Comparison of ENCODE assay signal across 9 cellular contexts in genomic region chr10:57657164-57657765, GRCh38.
DNase-seq lines count a peak whose midpoint lies in the region; ATAC-seq and TF ChIP-seq lines count a peak whose summit lies in the region.
"Had no signal": no experiment of that assay in that cellular context is flagged by ENCODE, and none has a peak within 500 bp of the region (broad histone marks: within the 10 kb centered on the region; RNA-seq: fewer than 3 reads in every experiment).

No MANE protein-coding gene starts in this region.

- no peak overlapping the region for H3K4me3 Mint-ChIP-seq in T-cell
- H3K4me3 Mint-ChIP-seq: activated naive CD8-positive, alpha-beta T cell had no signal

- no peaks in the 10 kb centered on the region for H3K4me1 Mint-ChIP-seq in T-cell

- DNase-seq in NCI-H2196 treated with DMSO at 0.1 percent for 48 hours (lab: John Stamatoyannopoulos, UW; ENCODE audit: unreplicated experiment), result peak; percentile 0
- DNase-seq in amniotic epithelial cell (ENCODE audit: low read depth), result peak; percentile 48
- peak in 30 of 51 donors; percentile 0 to 37 (median 15) for DNase-seq in hypothalamus (lab: John Stamatoyannopoulos, UW)
- peak; percentile 40 for DNase-seq in smooth muscle cell of the brain vasculature (ENCODE audit: low read depth, low spot score)
- DNase-seq in T-cell, result no peak

- no peak overlapping the region for H3K27ac Mint-ChIP-seq in T-cell
- H3K27ac Mint-ChIP-seq: activated naive CD8-positive, alpha-beta T cell had no signal

- H3F3A ChIP-seq in DOHH2 (ENCODE audit: control insufficient read depth, insufficient read depth), result no peaks in the 10 kb centered on the region

- H3K27me3 Mint-ChIP-seq in T-cell, result no peaks in the 10 kb centered on the region
- H3K27me3 Mint-ChIP-seq: activated naive CD8-positive, alpha-beta T cell had no signal

- H3K4me2 ChIP-seq in DOHH2 (ENCODE audit: low read length), result no peak overlapping the region

- ATAC-seq in GM19025 (IDR thresholded peaks at IDR 0.05; ENCODE audit: low read depth, unreplicated experiment) (peak; percentile 84), HG03095 (IDR thresholded peaks at IDR 0.05; ENCODE audit: unreplicated experiment) (peak; percentile 88), T-cell (replicated peaks in 1 of 4) (no peak)

- peaks cover 0 to 7% (median 4%) of the 10 kb centered on the region in 3 donors for H3K9me3 Mint-ChIP-seq in T-cell

- no peak overlapping the region for H3K4me3 ChIP-seq in DOHH2 (ENCODE audit: low read length)

- no peaks in the 10 kb centered on the region for H3K36me3 Mint-ChIP-seq in T-cell
- H3K36me3 Mint-ChIP-seq: activated naive CD8-positive, alpha-beta T cell had no signal

- H3K79me2 ChIP-seq in DOHH2 (ENCODE audit: control insufficient read depth, low read length), result no peaks in the 10 kb centered on the region

- H3K4me1 ChIP-seq in DOHH2 (ENCODE audit: control insufficient read depth, low read length), result no peaks in the 10 kb centered on the region

- TF ChIP-seq CTCF in DOHH2 (IDR thresholded peaks at IDR 0.05; ENCODE audit: low read depth, low read length, poor library complexity, severe bottlenecking), result peak; percentile 73

- no peaks in the 10 kb centered on the region for H4K20me1 ChIP-seq in DOHH2 (ENCODE audit: control insufficient read depth, insufficient read depth, low read depth, low read length)

- no peaks in the 10 kb centered on the region for H3K36me3 ChIP-seq in DOHH2 (ENCODE audit: control insufficient read depth, low read length)

- CTCF ChIA-PET in T-cell (lab: Charles Lee), result interaction anchor here (0.7 to 0.9 kb wide), 3 partner anchors 15 to 987 kb away, joined by 4 to 11 read pairs (median 8); no protein-coding TSS in a partner anchor

- no peaks in the 10 kb centered on the region for H3K27me3 ChIP-seq in DOHH2 (ENCODE audit: control insufficient read depth, low read length)

- no peak overlapping the region for H3K27ac ChIP-seq in DOHH2 (ENCODE audit: low read depth, low read length)

- no peaks in the 10 kb centered on the region for H3K9me3 ChIP-seq in DOHH2 (ENCODE audit: control insufficient read depth, insufficient read depth, low read length)

- H3K9me2 ChIP-seq in DOHH2 (replicated peaks; ENCODE audit: control insufficient read depth, low read length), result no peaks in the 10 kb centered on the region

- POLR2A ChIA-PET in T-cell (lab: Charles Lee), result no interaction called here

Comparison
In these comparisons a context has a peak if more than half of its experiments do, and no peak if none do; other contexts are left out.
1. ATAC-seq: peak in GM19025 (single experiment) and HG03095 (single experiment); none in T-cell (0 of 4).
2. DNase-seq: peak in NCI-H2196 treated with DMSO at 0.1 percent for 48 hours (single experiment), amniotic epithelial cell (single experiment), hypothalamus (30 of 51) and smooth muscle cell of the brain vasculature (single experiment); none in T-cell (0 of 34).